Comparison of ENCODE assay signal across 7 cellular contexts in genomic region chr3:57757642-57758297, GRCh38. TPM values are rescaled to one million over a fixed set of nuclear protein-coding genes. Genes with fewer than 3 reads are reported as not detected.
A peak's percentile ranks its signal among the peaks of the same experiment; 100 is the strongest.
DNase-seq lines count a peak whose midpoint lies in the region; TF ChIP-seq lines count a peak whose summit lies in the region.

No MANE protein-coding gene starts in this region.

- TF ChIP-seq CTCF in esophagus muscularis mucosa (IDR thresholded peaks at IDR 0.05), result no peak
- no peak for TF ChIP-seq CTCF in ovary (IDR thresholded peaks at IDR 0.05)

- no peaks in the 10 kb centered on the region for H3K9me2 ChIP-seq in GM23248 (ENCODE audit: insufficient read depth)

- DNase-seq in GM23248, result peak; percentile 50
- DNase-seq in RPMI7951 (ENCODE audit: low read depth), result peak; percentile 34
- DNase-seq in esophagus muscularis mucosa (ENCODE audit: extremely low spot score), result no peak
- peak in 1 of 5 donors; percentile 35 for DNase-seq in ovary
- DNase-seq in A172 (ENCODE audit: low spot score), result no peak
- DNase-seq in GF-D8 (lab: John Stamatoyannopoulos, UW), result no peak
- no peak for DNase-seq in NCI-H1417 (lab: John Stamatoyannopoulos, UW)

- H3K36me3 ChIP-seq in GM23248 (ENCODE audit: low read depth), result no peaks in the 10 kb centered on the region
- H3K36me3 ChIP-seq in esophagus muscularis mucosa, result peaks cover 0 to 10% (median 2%) of the 10 kb centered on the region in 4 donors
- H3K36me3 ChIP-seq in ovary, result no peaks in the 10 kb centered on the region

- H3K4me1 ChIP-seq in GM23248 (ENCODE audit: insufficient read depth) (peaks cover 22% of the 10 kb centered on the region), esophagus muscularis mucosa (peaks cover 50 to 61% (median 60%) of the 10 kb centered on the region in 4 donors), ovary (ENCODE audit: insufficient read depth) (peaks cover 9% of the 10 kb centered on the region)

- TF ChIP-seq EP300 in esophagus muscularis mucosa (IDR thresholded peaks at IDR 0.05) (no peak), ovary (IDR thresholded peaks at IDR 0.05) (no peak)

- H3F3A ChIP-seq in GM23248 (ENCODE audit: insufficient read depth), result peaks cover 4% of the 10 kb centered on the region; the same call in 1 of the 2 replicates

- H3K4me2 ChIP-seq in GM23248 (ENCODE audit: unreplicated experiment), result peak overlapping the region; percentile 97

- H3K4me3 ChIP-seq in GM23248 (peak overlapping the region; percentile 83), esophagus muscularis mucosa (peak overlapping the region; percentile 79 to 95 (median 94)), ovary (peak overlapping the region; percentile 98)

- H3K27ac ChIP-seq in GM23248 (peak overlapping the region; percentile 76), esophagus muscularis mucosa (replicated peaks in 1 of 4) (peak overlapping the region; percentile 88 to 93 (median 92)), ovary (peak overlapping the region in 1 of 2 donors; percentile 76)

- 0 out of 2 replicates have a peak, but pooled peaks cover 6% of the 10 kb centered on the region for H4K20me1 ChIP-seq in GM23248 (ENCODE audit: insufficient read depth)

- H3K27me3 ChIP-seq in GM23248 (replicated peaks; ENCODE audit: insufficient read depth), result no peaks in the 10 kb centered on the region
- no peaks in the 10 kb centered on the region for H3K27me3 ChIP-seq in esophagus muscularis mucosa
- H3K27me3 ChIP-seq in ovary, result no peaks in the 10 kb centered on the region

- H2AFZ ChIP-seq in GM23248, result peak overlapping the region; percentile 100

- TF ChIP-seq POLR2A in esophagus muscularis mucosa (IDR thresholded peaks at IDR 0.05; ENCODE audit: low read depth) (no peak), ovary (IDR thresholded peaks at IDR 0.05) (no peak)

- H3K9me3 ChIP-seq in GM23248 (ENCODE audit: low read depth), result no peaks in the 10 kb centered on the region
- no peaks in the 10 kb centered on the region for H3K9me3 ChIP-seq in esophagus muscularis mucosa
- H3K9me3 ChIP-seq in ovary, result no peaks in the 10 kb centered on the region

- intact Hi-C loops in esophagus muscularis mucosa (cut with DNase I) (loop anchor here (5.0 kb wide), 3 partner anchors 45 to 160 kb away; partner anchors contain the start of genes ARF4 and DENND6A), ovary (cut with DNase I) (loop anchor here in 2 of 4 donors (5.0 kb wide), 2 partner anchors 65 to 70 kb away; partner anchors contain the start of gene DENND6A (in 1 of the 2))

- H3K9ac ChIP-seq in GM23248, result peak overlapping the region; percentile 86

- WGBS in GM23248 (ENCODE audit: low coverage in 1 of 2, low lambda C conversion rate in 2 of 2, missing lambda C conversion rate in 2 of 2), 2 experiments, result 7 to 11% methylated on average over 26 of the region's 26 CpGs
- WGBS in esophagus muscularis mucosa, result 33% methylated on average over 25 of the region's 26 CpGs
- WGBS in ovary, 3 donors, result 10 to 22% (median 14%) methylated on average over 26 of the region's 26 CpGs

- H3K79me2 ChIP-seq in GM23248 (ENCODE audit: insufficient read depth), result peaks cover 66% of the 10 kb centered on the region

- in situ Hi-C loops in GM23248 (cut with MboI), result no loop called here

RNA-seq across cellular contexts. Expression of gene SLMAP, which starts 1.7 kb away (rescaled TPM):
- 33.9 and 40.2 TPM in 2 replicates for total RNA-seq in GM23248 (2014; rRNA removed; shearing (Covaris generic))
- 21.4 and 28.4 TPM in 2 replicates for polyA plus RNA-seq in GM23248 (2016; fragmentation: Nextera tagmentation; extraction: Ambion mirVana)
- 38.9 and 48.4 TPM in 2 replicates for total RNA-seq in RPMI7951 (2014; rRNA removed; shearing (Covaris generic))
- total RNA-seq in esophagus muscularis mucosa, result 100 to 1,000 TPM; 399 to 519 (median 464) TPM
- 100 to 1,000 TPM in 1 of 7 donors, 10 to 100 TPM in 6; 45.8 to 113 (median 75.2) TPM for total RNA-seq in ovary
- polyA plus RNA-seq in ovary, result 10 to 100 TPM; 26.3 to 56.6 TPM
- total RNA-seq in A172 (2014; rRNA removed; shearing (Covaris generic)), result 44.6 and 61.8 TPM in 2 replicates

Comparison
In these comparisons a context has a peak if more than half of its experiments do, and no peak if none do; other contexts are left out.
1. DNase-seq: peak in GM23248 (single experiment) and RPMI7951 (single experiment); none in esophagus muscularis mucosa (single experiment), A172 (single experiment), GF-D8 (single experiment) and NCI-H1417 (0 of 3).
2. Peak in every context shown above with its lines, with median percentiles within 50 percentile points of each other: H3K4me3 ChIP-seq.